ENCODE assay signal across 1 cellular context in genomic region chr12:94042321-94042720, GRCh38.
TF ChIP-seq lines count a peak whose summit lies in the region.

No MANE protein-coding gene starts in this region.

TF ChIP-seq in WTC11, 78 proteins besides CTCF, POLR2A, EP300 and RAD21 (continued from another document):
- TF ChIP-seq ZNF532 (CRISPR knock-in tag; IDR thresholded peaks at IDR 0.05; ENCODE audit: borderline replicate concordance): no peak
